15 cellular contexts compared by ENCODE assay signal in the genomic region with DNA sequence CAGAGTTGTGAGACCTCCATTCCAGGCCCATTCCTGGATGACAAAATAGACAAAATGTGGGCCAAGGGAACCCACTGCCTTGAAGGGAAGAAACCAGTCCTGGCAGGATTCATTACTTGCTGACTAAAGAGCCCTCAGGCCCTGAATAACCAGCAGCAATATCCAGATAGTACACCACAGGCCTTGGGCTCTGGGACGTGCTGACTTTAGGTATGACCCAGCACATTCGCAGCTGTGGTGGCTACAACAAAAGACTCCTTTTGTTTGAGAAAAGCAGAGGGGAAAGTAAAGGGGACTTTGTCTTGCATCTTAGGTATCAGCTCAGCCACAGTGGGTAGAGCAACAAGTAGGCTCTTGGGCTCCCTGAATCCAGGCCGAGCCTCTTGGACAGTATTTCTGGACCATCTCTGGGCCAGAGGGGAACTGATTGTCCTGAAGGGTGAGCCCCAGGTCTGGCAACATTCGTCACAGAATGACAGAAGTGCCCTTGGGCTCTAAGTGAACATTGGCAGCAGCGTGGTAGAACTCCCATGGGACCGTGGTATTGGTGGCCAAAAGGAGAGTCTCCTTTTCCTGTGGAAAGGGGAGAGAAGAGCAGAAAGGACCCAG.
DNase-seq lines count a peak whose midpoint lies in the region; ATAC-seq, FAIRE-seq and TF ChIP-seq lines count a peak whose summit lies in the region.
"Had no signal": no experiment of that assay in that cellular context is flagged by ENCODE, and none has a peak within 500 bp of the region (broad histone marks: within the 10 kb centered on the region; RNA-seq: fewer than 3 reads in every experiment).

No MANE protein-coding gene starts in this region.

- no peaks in the 10 kb centered on the region for H4K20me1 ChIP-seq in OCI-LY3 (ENCODE audit: insufficient read depth, low read length)

- H3K27me3 Mint-ChIP-seq in activated CD4-positive, alpha-beta T cell treated with anti-CD3 and anti-CD28 coated beads, Interleukin-2, amount 10 ng/mL, durations not matched to agents 24 days and 14 days, result no peaks in the 10 kb centered on the region
- H3K27me3 Mint-ChIP-seq in activated CD4-positive, alpha-beta T cell treated with anti-CD3 and anti-CD28 coated beads, Interleukin-2, amount 10 ng/mL, durations not matched to agents 7 days and 5 days, result no peaks in the 10 kb centered on the region
- no peaks in the 10 kb centered on the region for H3K27me3 Mint-ChIP-seq in neural crest cell (ENCODE audit: low read depth)
- H3K27me3 Mint-ChIP-seq in immature natural killer cell (ENCODE audit: low read depth in 3 of 3), result peaks cover 0 to 5% (median 1%) of the 10 kb centered on the region in 3 donors
- H3K27me3 Mint-ChIP-seq: CD4-positive, alpha-beta memory T cell had no signal

- H3K79me2 ChIP-seq in OCI-LY3 (ENCODE audit: low read length), result peaks cover 43% of the 10 kb centered on the region

- peak; percentile 43 for DNase-seq in activated CD4-positive, alpha-beta T cell treated with anti-CD3 and anti-CD28 coated beads, Interleukin-2, amount 10 ng/mL, durations not matched to agents 24 days and 14 days
- no peak for DNase-seq in activated CD4-positive, alpha-beta T cell treated with anti-CD3 and anti-CD28 coated beads, Interleukin-2, amount 10 ng/mL, durations not matched to agents 7 days and 5 days
- DNase-seq in neural crest cell (ENCODE audit: low read depth, low spot score) (no peak), RCC 7860 (ENCODE audit: low spot score) (no peak), BE2C (no peak), immature natural killer cell (no peak)
- DNase-seq: activated T-cell treated with anti-CD3 and anti-CD28 coated beads, Interleukin-2, amount 50 U/mL, for 1 hour; CD4-positive, alpha-beta memory T cell; cortex of kidney; mesenchymal stem cell; PC-3 had no signal

- H3K4me3 ChIP-seq in OCI-LY3 (ENCODE audit: low read length), result peak overlapping the region; percentile 5; the same call in 1 of the 2 replicates
- H3K4me3 ChIP-seq in BE2C (ENCODE audit: low read depth, low read length), result no peak overlapping the region

- H3K4me2 ChIP-seq in OCI-LY3 (ENCODE audit: low read length), result peak overlapping the region; percentile 54

- H3K27ac ChIP-seq in OCI-LY3 (ENCODE audit: low read length), result peak overlapping the region; percentile 91
- H3K27ac ChIP-seq: 22Rv1, neutrophil had no signal

- H3K27me3 ChIP-seq in OCI-LY3 (ENCODE audit: low read depth, low read length), result no peaks in the 10 kb centered on the region
- no peaks in the 10 kb centered on the region for H3K27me3 ChIP-seq in BE2C
- H3K27me3 ChIP-seq: neutrophil had no signal

- POLR2A ChIA-PET in activated CD4-positive, alpha-beta T cell treated with anti-CD3 and anti-CD28 coated beads, Interleukin-2, amount 10 ng/mL, durations not matched to agents 7 days and 5 days (lab: Charles Lee), result no interaction called here

- H3K36me3 ChIP-seq in OCI-LY3 (replicated peaks; ENCODE audit: low read depth, low read length), result peaks cover 50% of the 10 kb centered on the region
- no peaks in the 10 kb centered on the region; the same call in 1 of the 2 replicates for H3K36me3 ChIP-seq in BE2C
- H3K36me3 ChIP-seq: neutrophil had no signal

- no peak overlapping the region for H3K27ac Mint-ChIP-seq in activated CD4-positive, alpha-beta T cell treated with anti-CD3 and anti-CD28 coated beads, Interleukin-2, amount 10 ng/mL, durations not matched to agents 24 days and 14 days
- no peak overlapping the region for H3K27ac Mint-ChIP-seq in activated CD4-positive, alpha-beta T cell treated with anti-CD3 and anti-CD28 coated beads, Interleukin-2, amount 10 ng/mL, durations not matched to agents 7 days and 5 days
- H3K27ac Mint-ChIP-seq in neural crest cell (ENCODE audit: unreplicated experiment) (peak overlapping the region; percentile 17), immature natural killer cell (no peak overlapping the region)

- H3K4me1 ChIP-seq in OCI-LY3 (ENCODE audit: low read length), result peaks cover 58% of the 10 kb centered on the region
- no peaks in the 10 kb centered on the region for H3K4me1 ChIP-seq in BE2C

- peaks cover 7% of the 10 kb centered on the region for H3K9me3 Mint-ChIP-seq in activated CD4-positive, alpha-beta T cell treated with anti-CD3 and anti-CD28 coated beads, Interleukin-2, amount 10 ng/mL, durations not matched to agents 24 days and 14 days
- H3K9me3 Mint-ChIP-seq in activated CD4-positive, alpha-beta T cell treated with anti-CD3 and anti-CD28 coated beads, Interleukin-2, amount 10 ng/mL, durations not matched to agents 7 days and 5 days, result peaks cover 4% of the 10 kb centered on the region
- H3K9me3 Mint-ChIP-seq in neural crest cell (peaks cover 7% of the 10 kb centered on the region), immature natural killer cell (no peaks in the 10 kb centered on the region)

- CTCF ChIA-PET in activated CD4-positive, alpha-beta T cell treated with anti-CD3 and anti-CD28 coated beads, Interleukin-2, amount 10 ng/mL, durations not matched to agents 7 days and 5 days (lab: Charles Lee), result no interaction called here

- intact Hi-C loops in activated CD4-positive, alpha-beta T cell treated with anti-CD3 and anti-CD28 coated beads, Interleukin-2, amount 10 ng/mL, durations not matched to agents 24 days and 14 days (cut with micrococcal nuclease), result no loop called here

- FAIRE-seq in RCC 7860 (lab: Jason Lieb, UNC), result no peak

- no peaks in the 10 kb centered on the region for H3K9me3 ChIP-seq in OCI-LY3 (ENCODE audit: insufficient read depth, low read length)
- no peaks in the 10 kb centered on the region for H3K9me3 ChIP-seq in BE2C
- H3K9me3 ChIP-seq: neutrophil had no signal

- no peak overlapping the region for H3K4me3 Mint-ChIP-seq in activated CD4-positive, alpha-beta T cell treated with anti-CD3 and anti-CD28 coated beads, Interleukin-2, amount 10 ng/mL, durations not matched to agents 24 days and 14 days
- H3K4me3 Mint-ChIP-seq in activated CD4-positive, alpha-beta T cell treated with anti-CD3 and anti-CD28 coated beads, Interleukin-2, amount 10 ng/mL, durations not matched to agents 7 days and 5 days, result no peak overlapping the region
- H3K4me3 Mint-ChIP-seq in neural crest cell (no peak overlapping the region), immature natural killer cell (no peak overlapping the region)

- peak overlapping the region; percentile 80 for H3K9ac ChIP-seq in OCI-LY3 (ENCODE audit: low read length)

- no peaks in the 10 kb centered on the region for H3K4me1 Mint-ChIP-seq in activated CD4-positive, alpha-beta T cell treated with anti-CD3 and anti-CD28 coated beads, Interleukin-2, amount 10 ng/mL, durations not matched to agents 24 days and 14 days
- H3K4me1 Mint-ChIP-seq in activated CD4-positive, alpha-beta T cell treated with anti-CD3 and anti-CD28 coated beads, Interleukin-2, amount 10 ng/mL, durations not matched to agents 7 days and 5 days, result no peaks in the 10 kb centered on the region
- H3K4me1 Mint-ChIP-seq in neural crest cell, result no peaks in the 10 kb centered on the region
- H3K4me1 Mint-ChIP-seq in immature natural killer cell, result no peaks in the 10 kb centered on the region

- peak; percentile 34 for ATAC-seq in HG02759 (IDR thresholded peaks at IDR 0.05; ENCODE audit: unreplicated experiment)
- ATAC-seq: PC-3 had no signal

- no peak overlapping the region for H2AFZ ChIP-seq in OCI-LY3 (ENCODE audit: low read depth, low read length)

- peaks cover 45% of the 10 kb centered on the region for H3K36me3 Mint-ChIP-seq in activated CD4-positive, alpha-beta T cell treated with anti-CD3 and anti-CD28 coated beads, Interleukin-2, amount 10 ng/mL, durations not matched to agents 24 days and 14 days (ENCODE audit: low read depth)
- H3K36me3 Mint-ChIP-seq in activated CD4-positive, alpha-beta T cell treated with anti-CD3 and anti-CD28 coated beads, Interleukin-2, amount 10 ng/mL, durations not matched to agents 7 days and 5 days (ENCODE audit: low read depth), result peaks cover 63% of the 10 kb centered on the region
- H3K36me3 Mint-ChIP-seq in neural crest cell (ENCODE audit: low read depth) (peaks cover 36% of the 10 kb centered on the region), immature natural killer cell (peaks cover 30 to 69% (median 51%) of the 10 kb centered on the region in 3 donors)

- TF ChIP-seq CTCF in OCI-LY3 (IDR thresholded peaks at IDR 0.05; ENCODE audit: low read depth, low read length) (no peak), neural crest cell (conservative IDR thresholded peaks at IDR 0.05) (no peak), BE2C (IDR thresholded peaks at IDR 0.05; ENCODE audit: low read depth, low read length) (no peak)
